Comparison of ENCODE assay signal across 36 cellular contexts in the genomic region with DNA sequence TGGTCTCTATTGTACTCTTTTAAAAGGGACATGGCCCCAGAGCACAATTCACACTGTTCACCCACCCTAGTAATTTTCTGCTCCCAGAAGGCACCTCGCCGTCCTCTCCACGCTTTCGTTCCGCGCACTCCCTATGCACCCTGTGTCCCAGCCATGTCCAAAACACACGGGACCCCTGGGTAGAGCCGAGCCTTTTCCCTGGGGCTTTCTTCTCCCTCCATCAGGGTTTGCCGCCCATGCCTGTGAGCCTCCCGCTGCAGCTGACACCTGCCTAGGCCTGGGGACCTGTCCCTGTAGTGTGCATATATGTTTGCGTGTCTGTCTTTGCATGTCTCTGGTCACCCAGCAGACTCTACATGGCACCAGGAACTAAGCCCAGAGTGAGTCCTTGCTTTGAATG.
"Had no signal": no experiment of that assay in that cellular context is flagged by ENCODE, and none has a peak within 500 bp of the region (broad histone marks: within the 10 kb centered on the region; RNA-seq: fewer than 3 reads in every experiment).

No MANE protein-coding gene starts in this region.

- H3K4me3 ChIP-seq: adrenal gland, body of pancreas, breast epithelium had no signal

- H3K27me3 Mint-ChIP-seq: activated B cell treated with CpG ODN at 0.5 μM for 24 hours; activated CD4-positive, alpha-beta memory T cell treated with anti-CD3 and anti-CD28 coated beads for 36 hours; activated CD4-positive, alpha-beta T cell treated with anti-CD3 and anti-CD28 coated beads, Interleukin-2, amount 10 ng/mL, durations not matched to agents 24 days and 14 days; activated CD8-positive, alpha-beta T cell treated with anti-CD3 and anti-CD28 coated beads for 36 hours; activated naive CD8-positive, alpha-beta T cell treated with anti-CD3 and anti-CD28 coated beads for 36 hours; activated T-helper 17 cell treated with anti-CD3 and anti-CD28 coated beads, Interleukin-2, amount 50 U/mL, for 72 hours; central memory CD8-positive, alpha-beta T cell had no signal

- H3K36me3 Mint-ChIP-seq: activated CD4-positive, alpha-beta memory T cell treated with anti-CD3 and anti-CD28 coated beads for 36 hours; activated naive CD4-positive, alpha-beta T cell treated with anti-CD3 and anti-CD28 coated beads, Interleukin-2, amount 50 U/mL, for 72 hours; activated naive CD8-positive, alpha-beta T cell treated with anti-CD3 and anti-CD28 coated beads for 36 hours had no signal

- H3K9me3 Mint-ChIP-seq: activated CD8-positive, alpha-beta T cell treated with anti-CD3 and anti-CD28 coated beads for 36 hours; activated naive CD4-positive, alpha-beta T cell treated with anti-CD3 and anti-CD28 coated beads for 36 hours; activated naive CD8-positive, alpha-beta T cell treated with anti-CD3 and anti-CD28 coated beads for 36 hours; activated T-cell treated with anti-CD3 and anti-CD28 coated beads, Interleukin-2, amount 50 U/mL, for 4 hours; activated T-helper 17 cell treated with anti-CD3 and anti-CD28 coated beads, Interleukin-2, amount 50 U/mL, for 72 hours had no signal

- H3K27ac ChIP-seq: adrenal gland, body of pancreas, brain microvascular endothelial cell, breast epithelium, VCaP had no signal

- H3K27ac Mint-ChIP-seq: activated B cell treated with CpG ODN at 0.5 μM for 24 hours; activated CD4-positive, alpha-beta memory T cell treated with anti-CD3 and anti-CD28 coated beads for 36 hours; activated CD4-positive, alpha-beta T cell treated with anti-CD3 and anti-CD28 coated beads, Interleukin-2, amount 10 ng/mL, durations not matched to agents 24 days and 14 days; activated CD8-positive, alpha-beta T cell treated with anti-CD3 and anti-CD28 coated beads for 36 hours; activated naive CD4-positive, alpha-beta T cell treated with anti-CD3 and anti-CD28 coated beads for 36 hours; activated naive CD4-positive, alpha-beta T cell treated with anti-CD3 and anti-CD28 coated beads, Interleukin-2, amount 50 U/mL, for 72 hours; activated naive CD8-positive, alpha-beta T cell treated with anti-CD3 and anti-CD28 coated beads for 36 hours; activated T-cell treated with anti-CD3 and anti-CD28 coated beads, Interleukin-2, amount 50 U/mL, for 72 hours; activated T-helper 1 cell treated with anti-CD3 and anti-CD28 coated beads, Interleukin-12 subunit alpha, Interleukin-12 subunit beta, Interleukin-2, Interleukin-4 antibody, amounts not matched to agents 30 ng/mL and 10 ng/mL and 1 ng/mL, durations not matched to agents 14 hours and 24 hours and 36 hours; activated T-helper 17 cell treated with anti-CD3 and anti-CD28 coated beads, Interleukin-2, amount 50 U/mL, for 72 hours; T-helper 1 cell treated with Interleukin-12 subunit alpha and Interleukin-12 subunit beta and Interleukin-4 antibody, amounts not matched to agents 30 μg/mL and 1 μg/mL, for 36 hours; T-helper 2 cell treated with Interferon-gamma antibody and Interleukin-4, amounts not matched to agents 5 μg/mL and 100 μg/mL, for 36 hours had no signal

- H3K4me1 Mint-ChIP-seq: activated B cell treated with CpG ODN at 0.5 μM for 24 hours; activated CD4-positive, alpha-beta T cell treated with anti-CD3 and anti-CD28 coated beads, Interleukin-2, amount 10 ng/mL, durations not matched to agents 24 days and 14 days; activated naive CD8-positive, alpha-beta T cell treated with anti-CD3 and anti-CD28 coated beads for 36 hours; activated T-helper 17 cell treated with anti-CD3 and anti-CD28 coated beads, Interleukin-2, amount 50 U/mL, for 72 hours; central memory CD8-positive, alpha-beta T cell had no signal

- H3K4me3 Mint-ChIP-seq: activated B cell treated with CpG ODN at 0.5 μM for 24 hours; activated CD4-positive, alpha-beta memory T cell treated with anti-CD3 and anti-CD28 coated beads for 36 hours; activated CD4-positive, alpha-beta T cell treated with anti-CD3 and anti-CD28 coated beads, Interleukin-2, amount 10 ng/mL, durations not matched to agents 24 days and 14 days; activated CD8-positive, alpha-beta T cell treated with anti-CD3 and anti-CD28 coated beads for 36 hours; activated naive CD4-positive, alpha-beta T cell treated with anti-CD3 and anti-CD28 coated beads for 36 hours; activated naive CD8-positive, alpha-beta T cell treated with anti-CD3 and anti-CD28 coated beads for 36 hours; activated T-cell treated with anti-CD3 and anti-CD28 coated beads, Interleukin-2, amount 50 U/mL, for 4 hours; activated T-cell treated with anti-CD3 and anti-CD28 coated beads, Interleukin-2, amount 50 U/mL, for 72 hours; activated T-helper 1 cell treated with anti-CD3 and anti-CD28 coated beads, Interleukin-12 subunit alpha, Interleukin-12 subunit beta, Interleukin-2, Interleukin-4 antibody, amounts not matched to agents 30 ng/mL and 10 ng/mL and 1 ng/mL, durations not matched to agents 14 hours and 24 hours and 36 hours; activated T-helper 17 cell treated with anti-CD3 and anti-CD28 coated beads, Interleukin-2, amount 50 U/mL, for 72 hours; central memory CD8-positive, alpha-beta T cell; T-helper 1 cell treated with Interleukin-12 subunit alpha and Interleukin-12 subunit beta and Interleukin-4 antibody, amounts not matched to agents 30 μg/mL and 1 μg/mL, for 36 hours; T-helper 2 cell treated with Interferon-gamma antibody and Interleukin-4, amounts not matched to agents 5 μg/mL and 100 μg/mL, for 36 hours had no signal

- H3K27me3 ChIP-seq: adrenal gland, body of pancreas, brain microvascular endothelial cell, breast epithelium had no signal

- H3K4me1 ChIP-seq: adrenal gland, body of pancreas, breast epithelium had no signal

- H3K36me3 ChIP-seq: adrenal gland, brain microvascular endothelial cell, breast epithelium had no signal

- DNase-seq: activated B cell treated with CpG ODN at 0.5 μM for 24 hours; activated CD4-positive, alpha-beta memory T cell treated with anti-CD3 and anti-CD28 coated beads for 36 hours; activated CD4-positive, alpha-beta T cell treated with anti-CD3 and anti-CD28 coated beads for 4 hours; activated CD4-positive, alpha-beta T cell treated with anti-CD3 and anti-CD28 coated beads, Interleukin-2, amount 10 ng/mL, durations not matched to agents 24 days and 14 days; activated CD4-positive, alpha-beta T cell treated with anti-CD3 and anti-CD28 coated beads, Interleukin-2, amount 50 U/mL, for 1 hour; activated CD4-positive, alpha-beta T cell treated with anti-CD3 and anti-CD28 coated beads, Interleukin-2, amount 50 U/mL, for 4 hours; activated CD4-positive, CD25-positive, alpha-beta regulatory T cell treated with anti-CD3 and anti-CD28 coated beads, Interleukin-2, amount 50 U/mL, for 72 hours; activated CD8-positive, alpha-beta memory T cell treated with anti-CD3 and anti-CD28 coated beads, Interleukin-2, amount 50 U/mL, for 4 hours; activated CD8-positive, alpha-beta T cell treated with anti-CD3 and anti-CD28 coated beads for 36 hours; activated effector memory CD4-positive, alpha-beta T cell treated with anti-CD3 and anti-CD28 coated beads, Interleukin-2, amount 50 U/mL, for 16 hours; activated gamma-delta T cell treated with Interleukin-2 at 50 U/mL for 16 hours; activated naive CD4-positive, alpha-beta T cell; activated naive CD4-positive, alpha-beta T cell treated with anti-CD3 and anti-CD28 coated beads for 36 hours; activated naive CD4-positive, alpha-beta T cell treated with anti-CD3 and anti-CD28 coated beads, Interleukin-2, amount 50 U/mL, for 16 hours; activated naive CD8-positive, alpha-beta T cell treated with anti-CD3 and anti-CD28 coated beads for 36 hours; activated T-cell treated with anti-CD3 and anti-CD28 coated beads for 4 hours; activated T-cell treated with anti-CD3 and anti-CD28 coated beads, Interleukin-2, amount 50 U/mL, for 1 hour; activated T-cell treated with anti-CD3 and anti-CD28 coated beads, Interleukin-2, amount 50 U/mL, for 4 hours; activated T-cell treated with anti-CD3 and anti-CD28 coated beads, Interleukin-2, amount 50 U/mL, for 72 hours; adrenal gland; amniotic stem cell; aorta; body of pancreas; brain microvascular endothelial cell; cerebellar nuclear complex; T-helper 1 cell; T-helper 2 cell; T-helper 9 cell had no signal

- H3K9me3 ChIP-seq: adrenal gland, body of pancreas, breast epithelium had no signal
